In the genomic region with DNA sequence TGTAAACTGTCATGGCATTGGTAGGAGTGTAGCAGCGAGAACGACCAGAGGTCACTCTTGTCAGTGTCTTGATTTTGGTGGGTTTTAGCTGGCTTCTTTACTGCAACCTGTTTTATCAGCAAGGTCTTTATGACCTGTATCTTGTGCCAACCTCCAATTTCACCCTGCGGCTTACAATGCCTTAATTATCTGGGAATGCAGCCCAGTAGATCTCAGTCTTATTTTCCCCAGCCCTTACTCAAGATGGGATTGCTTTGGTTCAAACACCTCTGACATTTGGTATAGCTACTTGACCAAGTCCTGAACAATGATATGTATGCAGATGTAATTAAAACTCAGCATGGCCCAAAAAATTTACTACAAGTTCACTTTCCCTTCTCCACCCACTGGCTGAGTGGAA, we compare ENCODE assay signal across 26 cellular contexts.
"Had no signal": no experiment of that assay in that cellular context is flagged by ENCODE, and none has a peak within 500 bp of the region (broad histone marks: within the 10 kb centered on the region; RNA-seq: fewer than 3 reads in every experiment).

No MANE protein-coding gene starts in this region.

- DNase-seq: stimulated activated CD4-positive, alpha-beta T cell treated with anti-CD3 and anti-CD28 coated beads, Interleukin-2, amount 100 ng/mL, for 48 hours; stimulated activated CD4-positive, alpha-beta T cell treated with anti-CD3 and anti-CD28 coated beads, Interleukin-4, amount 100 ng/mL, for 1 hour; stimulated activated CD4-positive, alpha-beta T cell treated with anti-CD3 and anti-CD28 coated beads, Interleukin-4, amount 100 ng/mL, for 24 hours; stimulated activated CD4-positive, alpha-beta T cell treated with anti-CD3 and anti-CD28 coated beads, Interleukin-4, amount 100 ng/mL, for 4 hours; stimulated activated CD8-positive, alpha-beta memory T cell treated with anti-CD3 and anti-CD28 coated beads, Interleukin-4, amount 100 ng/mL, for 48 hours; stimulated activated naive B cell treated with anti-CD40 and anti-IgM and Interleukin-4, amounts not matched to agents 10 μg/mL and 1 μg/mL and 100 μg/mL, for 72 hours; stimulated activated naive CD4-positive, alpha-beta T cell; stimulated activated naive CD4-positive, alpha-beta T cell treated with Interleukin-2 at 50 U/mL for 16 hours; stimulated activated naive CD8-positive, alpha-beta T cell treated with anti-CD3 and anti-CD28 coated beads, Interleukin-15, amount 100 ng/mL, for 72 hours; stimulated activated naive CD8-positive, alpha-beta T cell treated with anti-CD3 and anti-CD28 coated beads, Interleukin-15, Interleukin-2, amounts not matched to agents 100 U/mL and 50 U/mL, for 24 hours; stomach; substantia nigra; testis; thyroid gland; tibial artery; transverse colon; trophoblast cell; upper lobe of left lung; upper lobe of right lung; uterus had no signal

- H3K27ac ChIP-seq: stomach, suprapubic skin, testis, thoracic aorta, thyroid gland, tibial artery, tibial nerve, transverse colon, upper lobe of left lung, upper lobe of right lung, uterus, vagina had no signal

- ATAC-seq: stimulated activated effector memory CD8-positive, alpha-beta T cell treated with anti-CD3 and anti-CD28 coated beads, Interleukin-12 subunit alpha, Interleukin-12 subunit beta, amount 100 ng/mL, for 72 hours; stimulated activated memory B cell treated with anti-CD40 and anti-IgM and Interleukin-4, amounts not matched to agents 10 μg/mL and 1 μg/mL and 100 μg/mL, for 72 hours; stimulated activated naive B cell treated with anti-CD40 and anti-IgM and Interleukin-4, amounts not matched to agents 10 μg/mL and 1 μg/mL and 100 μg/mL, for 72 hours; stimulated activated naive CD8-positive, alpha-beta T cell treated with anti-CD3 and anti-CD28 coated beads, Interleukin-15, amount 100 ng/mL, for 72 hours; stimulated activated naive CD8-positive, alpha-beta T cell treated with anti-CD3 and anti-CD28 coated beads, Interleukin-15, Interleukin-2, amounts not matched to agents 100 U/mL and 50 U/mL, for 24 hours; upper lobe of right lung had no signal

- H3K36me3 ChIP-seq: stomach, suprapubic skin, thoracic aorta, thyroid gland, tibial artery, tibial nerve, transverse colon, upper lobe of left lung, upper lobe of right lung, uterus, vagina had no signal

- H3K4me3 ChIP-seq: stomach, suprapubic skin, testis, thoracic aorta, thyroid gland, tibial artery, tibial nerve, transverse colon, upper lobe of left lung, upper lobe of right lung, uterus, vagina had no signal

- H3K4me1 ChIP-seq: stomach, suprapubic skin, testis, thyroid gland, tibial nerve, transverse colon, upper lobe of left lung, upper lobe of right lung, uterus, vagina had no signal

- H3K9me3 ChIP-seq: stomach, testis, thoracic aorta, thyroid gland, transverse colon, upper lobe of left lung, upper lobe of right lung, uterus, vagina had no signal

- H3K27me3 ChIP-seq: stomach, suprapubic skin, testis, thyroid gland, tibial artery, tibial nerve, transverse colon, upper lobe of left lung, upper lobe of right lung, uterus, vagina had no signal
